Comparison of ENCODE assay signal across 20 cellular contexts in genomic region chr1:83770322-83770661, GRCh38.
A peak's percentile ranks its signal among the peaks of the same experiment; 100 is the strongest.
DNase-seq lines count a peak whose midpoint lies in the region; ATAC-seq, FAIRE-seq and TF ChIP-seq lines count a peak whose summit lies in the region.
"Had no signal": no experiment of that assay in that cellular context is flagged by ENCODE, and none has a peak within 500 bp of the region (broad histone marks: within the 10 kb centered on the region; RNA-seq: fewer than 3 reads in every experiment).

No MANE protein-coding gene starts in this region.

- peak overlapping the region; percentile 72; the same call in 1 of the 2 replicates for H3K4me2 ChIP-seq in OCI-LY1 (ENCODE audit: low read length)

- DNase-seq in kidney (no peak), COLO668 (lab: John Stamatoyannopoulos, UW; ENCODE audit: unreplicated experiment) (no peak)
- DNase-seq in NK-92 treated with Interleukin-12 subunit alpha and Interleukin-12 subunit beta, amount 100 ng/mL, for 24 hours (lab: John Stamatoyannopoulos, UW): no peak
- DNase-seq: ACHN; CD4-positive, alpha-beta T cell; DMS153; DMS79; GDM1; GOT3; H7 had no signal

- intact Hi-C loops in kidney (cut with DNase I): no loop called here

- H3F3A ChIP-seq in OCI-LY1 (ENCODE audit: insufficient read depth, low read length): no peaks in the 10 kb centered on the region

- no peak overlapping the region; the same call in 1 of the 2 replicates for H3K9ac ChIP-seq in OCI-LY1 (ENCODE audit: low read length)
- no peak overlapping the region for H3K9ac ChIP-seq in endocrine pancreas (ENCODE audit: control insufficient read depth, insufficient read depth, low read length)
- H3K9ac ChIP-seq in kidney (ENCODE audit: low read length in 2 of 2): no peak overlapping the region

- peak overlapping the region; percentile 9; the same call in 1 of the 2 replicates for H2AFZ ChIP-seq in OCI-LY1 (ENCODE audit: low read length)

- H3K9me3 ChIP-seq in OCI-LY1 (ENCODE audit: low read length) (no peaks in the 10 kb centered on the region), endocrine pancreas (ENCODE audit: control insufficient read depth, low read length) (no peaks in the 10 kb centered on the region), kidney (ENCODE audit: control insufficient read depth in 1 of 2, low read length in 2 of 2) (no peaks in the 10 kb centered on the region)

- H3K4me3 ChIP-seq in OCI-LY1 (ENCODE audit: low read depth, low read length, poor library complexity, severe bottlenecking) (peak overlapping the region; percentile 39), endocrine pancreas (ENCODE audit: control insufficient read depth, insufficient read depth, low read length) (peak overlapping the region; percentile 74), kidney (ENCODE audit: low read length in 2 of 2) (no peak overlapping the region)

- ATAC-seq in GM21528 (IDR thresholded peaks at IDR 0.05; ENCODE audit: low FRiP score, unreplicated experiment) (no peak), HG02938 (IDR thresholded peaks at IDR 0.05; ENCODE audit: unreplicated experiment) (no peak)
- ATAC-seq: HCT116, HepG2 had no signal

- H3K79me2 ChIP-seq in OCI-LY1 (ENCODE audit: insufficient read depth, low read length): no peaks in the 10 kb centered on the region

- H3K9me2 ChIP-seq in OCI-LY1 (ENCODE audit: low read depth, low read length): no peaks in the 10 kb centered on the region

- FAIRE-seq in A204.1 (lab: Jason Lieb, UNC): peak; percentile 48
- FAIRE-seq in kidney (lab: Jason Lieb, UNC): peak; percentile 77
- FAIRE-seq: GM12892, GM18507, HepG2 had no signal

- no peaks in the 10 kb centered on the region for H3K27me3 ChIP-seq in OCI-LY1 (ENCODE audit: insufficient read depth, low read length)
- no peaks in the 10 kb centered on the region for H3K27me3 ChIP-seq in endocrine pancreas (ENCODE audit: control insufficient read depth, insufficient read depth, low read length)

- H4K20me1 ChIP-seq in OCI-LY1 (ENCODE audit: insufficient read depth, low read length): no peaks in the 10 kb centered on the region

- TF ChIP-seq CTCF in OCI-LY1 (IDR thresholded peaks at IDR 0.05; ENCODE audit: low read length): no peak
- no peak for TF ChIP-seq CTCF in kidney (IDR thresholded peaks at IDR 0.05; ENCODE audit: borderline replicate concordance, extremely low read depth, insufficient read depth)

- H3K4me1 ChIP-seq in OCI-LY1 (ENCODE audit: insufficient read depth, low read length, severe bottlenecking): peaks cover 73% of the 10 kb centered on the region
- peaks cover 6% of the 10 kb centered on the region for H3K4me1 ChIP-seq in endocrine pancreas (ENCODE audit: control insufficient read depth, insufficient read depth, low read length)
- no peaks in the 10 kb centered on the region for H3K4me1 ChIP-seq in kidney (ENCODE audit: control insufficient read depth in 1 of 2, insufficient read depth in 1 of 2, low read depth in 1 of 2, low read length in 2 of 2)

- no peaks in the 10 kb centered on the region; the same call in 1 of the 2 replicates for H3K36me3 ChIP-seq in OCI-LY1 (ENCODE audit: insufficient read depth, low read length)
- no peaks in the 10 kb centered on the region for H3K36me3 ChIP-seq in endocrine pancreas (ENCODE audit: control insufficient read depth, insufficient read depth, low read length)
- H3K36me3 ChIP-seq in kidney (ENCODE audit: control insufficient read depth in 1 of 2, insufficient read depth in 2 of 2, low read length in 2 of 2): no peaks in the 10 kb centered on the region

- H3K27ac ChIP-seq in OCI-LY1 (ENCODE audit: low read depth, low read length, poor library complexity, severe bottlenecking) (peak overlapping the region; percentile 98), kidney (ENCODE audit: low read depth in 2 of 2, low read length in 2 of 2) (no peak overlapping the region)
- H3K27ac ChIP-seq: C4-2B had no signal

Comparison
In these comparisons a context has a peak if more than half of its experiments do, and no peak if none do; other contexts are left out.
1. H3K4me3 ChIP-seq: peak in OCI-LY1 (single experiment) and endocrine pancreas (single experiment); none in kidney (0 of 2).